18 cellular contexts compared by ENCODE assay signal in genomic region chr12:112714166-112714565, GRCh38.
"Had no signal": no experiment of that assay in that cellular context is flagged by ENCODE, and none has a peak within 500 bp of the region (broad histone marks: within the 10 kb centered on the region; RNA-seq: fewer than 3 reads in every experiment).

No MANE protein-coding gene starts in this region.

- DNase-seq: activated CD4-positive, alpha-beta memory T cell treated with anti-CD3 and anti-CD28 coated beads, Interleukin-2, amount 10 ng/mL, durations not matched to agents 7 days and 5 days; activated CD4-positive, alpha-beta T cell treated with anti-CD3 and anti-CD28 coated beads for 1 hour; activated CD8-positive, alpha-beta memory T cell treated with anti-CD3 and anti-CD28 coated beads, Interleukin-2, amount 50 U/mL, for 48 hours; activated naive CD4-positive, alpha-beta T cell treated with anti-CD3 and anti-CD28 coated beads, Interleukin-2, amount 10 ng/mL, durations not matched to agents 7 days and 5 days; body of pancreas; central memory CD4-positive, alpha-beta T cell; cortex of kidney; effector CD8-positive, alpha-beta T cell; left cardiac atrium; mucosa of descending colon; naive thymus-derived CD8-positive, alpha-beta T cell; right lobe of liver; substantia nigra; T-helper 9 cell; transverse colon had no signal

- H3K27ac ChIP-seq: body of pancreas, epithelial cell of prostate, right lobe of liver, transverse colon had no signal

- H3K4me3 ChIP-seq: body of pancreas, lung, mucosa of descending colon, right lobe of liver, transverse colon had no signal

- H3K9me3 ChIP-seq: body of pancreas, mucosa of descending colon, right lobe of liver, transverse colon had no signal

- ATAC-seq: body of pancreas; left cardiac atrium; mucosa of descending colon; naive thymus-derived CD8-positive, alpha-beta T cell; right lobe of liver; stimulated activated memory B cell treated with anti-CD40 and anti-IgM and Interleukin-4, amounts not matched to agents 10 μg/mL and 1 μg/mL and 100 μg/mL, for 72 hours had no signal

- H3K36me3 ChIP-seq: right lobe of liver, transverse colon had no signal

- H3K27me3 ChIP-seq: right lobe of liver, transverse colon had no signal

- H3K4me1 ChIP-seq: body of pancreas, right lobe of liver, transverse colon had no signal
